In the genomic region with DNA sequence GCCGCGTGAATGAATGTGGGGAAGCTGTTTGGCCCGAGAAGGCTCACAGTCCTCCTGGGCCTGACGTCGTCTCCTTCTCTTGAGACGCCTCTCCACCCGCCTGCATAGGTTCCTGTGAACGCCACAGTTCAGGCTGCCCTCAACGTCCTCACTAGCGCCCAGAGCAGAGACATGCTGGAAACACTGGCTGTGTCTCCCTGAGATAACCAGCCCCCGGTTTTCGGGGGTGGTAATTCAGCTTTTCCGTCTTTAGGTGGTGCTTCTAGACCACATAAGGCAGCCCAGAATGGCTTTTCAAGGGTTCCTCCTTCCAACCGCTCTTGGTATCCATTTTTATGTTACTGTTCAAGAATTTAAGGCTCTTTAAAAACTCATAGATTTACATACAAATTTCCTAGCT, we compare ENCODE assay signal across 8 cellular contexts.
DNase-seq lines count a peak whose midpoint lies in the region; ATAC-seq and TF ChIP-seq lines count a peak whose summit lies in the region.

No MANE protein-coding gene starts in this region.

- H3K4me3 ChIP-seq in BLaER1 (peak overlapping the region; percentile 22; the same call in 1 of the 2 replicates), LNCaP clone FGC (ENCODE audit: low read depth, low read length) (no peak overlapping the region), HAP-1 (no peak overlapping the region)

- H3K4me3 Mint-ChIP-seq in stimulated activated naive B cell treated with anti-CD40 and anti-IgM and Interleukin-4, amounts not matched to agents 10 μg/mL and 1 μg/mL and 100 μg/mL, for 72 hours: no peak overlapping the region

- TF ChIP-seq CTCF in LNCaP clone FGC (IDR thresholded peaks at IDR 0.05; ENCODE audit: control insufficient read depth, extremely low read depth, insufficient read depth): 0 out of 2 replicates have a peak, but pooled peaks have one; percentile 9

- no peaks in the 10 kb centered on the region for H3K9me3 Mint-ChIP-seq in stimulated activated naive B cell treated with anti-CD40 and anti-IgM and Interleukin-4, amounts not matched to agents 10 μg/mL and 1 μg/mL and 100 μg/mL, for 72 hours

- peaks cover 46 to 58% of the 10 kb centered on the region in 2 donors for H3K27me3 Mint-ChIP-seq in stimulated activated naive B cell treated with anti-CD40 and anti-IgM and Interleukin-4, amounts not matched to agents 10 μg/mL and 1 μg/mL and 100 μg/mL, for 72 hours

- H3K4me2 ChIP-seq in BLaER1: peak overlapping the region; percentile 67

- peak; percentile 69 to 77 for ATAC-seq in stimulated activated naive B cell treated with anti-CD40 and anti-IgM and Interleukin-4, amounts not matched to agents 10 μg/mL and 1 μg/mL and 100 μg/mL, for 72 hours (replicated peaks)
- ATAC-seq in left colon (no peak), HG02938 (IDR thresholded peaks at IDR 0.05; ENCODE audit: unreplicated experiment) (no peak)

- H4K20me1 ChIP-seq in BLaER1: no peaks in the 10 kb centered on the region

- in situ Hi-C loops in HAP-1 (cut with MboI; ENCODE audit: low sequenced_read_pairs): no loop called here

- no peak overlapping the region for H3K27ac ChIP-seq in BLaER1

- intact Hi-C loops in left colon (cut with DNase I, micrococcal nuclease): no loop called here

- DNase-seq in LNCaP clone FGC (ENCODE audit: low read depth) (no peak), amygdala (lab: John Stamatoyannopoulos, UW) (peak in 47 of 56 donors; percentile 12 to 78 (median 46)), hippocampal formation (lab: John Stamatoyannopoulos, UW) (peak; percentile 61 to 89), HAP-1 (ENCODE audit: low spot score in 2 of 2) (no peak), left colon (no peak)
- peak; percentile 18 for DNase-seq in stimulated activated naive B cell treated with anti-CD40 and anti-IgM and Interleukin-4, amounts not matched to agents 10 μg/mL and 1 μg/mL and 100 μg/mL, for 72 hours

- H3K4me1 ChIP-seq in BLaER1 (peaks cover 33% of the 10 kb centered on the region), HAP-1 (no peaks in the 10 kb centered on the region)

- H3K9ac ChIP-seq in BLaER1: no peak overlapping the region

- no peaks in the 10 kb centered on the region for H3K36me3 ChIP-seq in BLaER1
- H3K36me3 ChIP-seq in HAP-1 (replicated peaks): no peaks in the 10 kb centered on the region

- H3K4me1 Mint-ChIP-seq in stimulated activated naive B cell treated with anti-CD40 and anti-IgM and Interleukin-4, amounts not matched to agents 10 μg/mL and 1 μg/mL and 100 μg/mL, for 72 hours: peaks cover 4 to 6% of the 10 kb centered on the region in 2 donors

- H3K36me3 Mint-ChIP-seq in stimulated activated naive B cell treated with anti-CD40 and anti-IgM and Interleukin-4, amounts not matched to agents 10 μg/mL and 1 μg/mL and 100 μg/mL, for 72 hours: no peaks in the 10 kb centered on the region

- H3K27ac Mint-ChIP-seq in stimulated activated naive B cell treated with anti-CD40 and anti-IgM and Interleukin-4, amounts not matched to agents 10 μg/mL and 1 μg/mL and 100 μg/mL, for 72 hours: no peak overlapping the region

- H3K27me3 ChIP-seq in BLaER1 (peaks cover 6% of the 10 kb centered on the region; the same call in 1 of the 2 replicates), HAP-1 (ENCODE audit: low read depth) (no peaks in the 10 kb centered on the region)

- H3K9me3 ChIP-seq in BLaER1 (no peaks in the 10 kb centered on the region), HAP-1 (no peaks in the 10 kb centered on the region)

Comparison
In these comparisons a context has a peak if more than half of its experiments do, and no peak if none do; other contexts are left out.
1. DNase-seq: peak in amygdala (47 of 56), hippocampal formation (2 of 2) and stimulated activated naive B cell treated with anti-CD40 and anti-IgM and Interleukin-4, amounts not matched to agents 10 μg/mL and 1 μg/mL and 100 μg/mL, for 72 hours (single experiment); none in LNCaP clone FGC (single experiment), HAP-1 (0 of 2) and left colon (0 of 2).
2. ATAC-seq: peak in stimulated activated naive B cell treated with anti-CD40 and anti-IgM and Interleukin-4, amounts not matched to agents 10 μg/mL and 1 μg/mL and 100 μg/mL, for 72 hours (2 of 2); none in left colon (single experiment) and HG02938 (single experiment).